In the genomic region with DNA sequence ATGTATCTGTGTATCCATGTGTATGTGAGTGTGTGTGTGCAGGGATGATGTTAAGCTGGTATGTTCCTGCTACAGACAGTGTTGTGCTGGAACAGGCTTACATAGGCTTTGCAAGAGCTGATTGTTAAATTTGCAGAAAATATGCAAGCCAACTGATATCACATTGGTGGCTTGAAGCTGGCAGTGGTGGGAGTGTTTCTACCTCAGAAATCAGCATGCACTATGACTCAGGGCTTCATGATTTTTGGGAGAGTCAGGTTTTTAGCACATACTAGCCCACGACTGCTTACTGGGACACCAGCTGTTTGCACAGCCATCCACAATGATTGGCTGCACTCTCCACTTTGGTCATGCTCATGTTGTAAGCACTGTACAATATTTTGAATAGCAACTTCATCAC, we compare ENCODE assay signal across 17 cellular contexts.
DNase-seq lines count a peak whose midpoint lies in the region; FAIRE-seq lines count a peak whose summit lies in the region.
"Had no signal": no experiment of that assay in that cellular context is flagged by ENCODE, and none has a peak within 500 bp of the region (broad histone marks: within the 10 kb centered on the region; RNA-seq: fewer than 3 reads in every experiment).

No MANE protein-coding gene starts in this region.

- H3K4me2 ChIP-seq in skeletal muscle satellite cell (ENCODE audit: low read length), result peak overlapping the region; percentile 5

- H3K27ac Mint-ChIP-seq in activated T-cell treated with anti-CD3 and anti-CD28 coated beads, Interleukin-2, amount 50 U/mL, for 24 hours, result no peak overlapping the region
- H3K27ac Mint-ChIP-seq: activated CD8-positive, alpha-beta T cell treated with anti-CD3 and anti-CD28 coated beads, Interleukin-2, amount 10 ng/mL, durations not matched to agents 7 days and 5 days; memory B cell; stimulated activated memory B cell treated with anti-CD40 and anti-IgM and Interleukin-4, amounts not matched to agents 10 μg/mL and 1 μg/mL and 100 μg/mL, for 72 hours had no signal

- FAIRE-seq in RCC 7860 (lab: Jason Lieb, UNC), result no peak
- FAIRE-seq: urothelium cell line had no signal

- DNase-seq in HS-5 (ENCODE audit: low read depth) (peak; percentile 13), astrocyte of the hippocampus (ENCODE audit: low read depth, low spot score) (peak; percentile 62), head of caudate nucleus (peak in 31 of 42 donors; percentile 12 to 83 (median 47)), HCEC 1CT (no peak), RCC 7860 (ENCODE audit: low spot score) (no peak)
- no peak for DNase-seq in activated T-cell treated with anti-CD3 and anti-CD28 coated beads, Interleukin-2, amount 50 U/mL, for 24 hours
- DNase-seq: activated CD8-positive, alpha-beta T cell treated with anti-CD3 and anti-CD28 coated beads, Interleukin-2, amount 10 ng/mL, durations not matched to agents 7 days and 5 days; amniotic stem cell; dermis blood vessel endothelial cell; NCI-H1930; NCI-H526; SW 1271 had no signal

- peaks cover 37% of the 10 kb centered on the region for H3K4me1 ChIP-seq in skeletal muscle satellite cell (ENCODE audit: control insufficient read depth, insufficient read depth, low read length)

- H3K27me3 ChIP-seq in skeletal muscle satellite cell (ENCODE audit: control insufficient read depth, insufficient read depth, low read length), result no peaks in the 10 kb centered on the region

- H3K9me3 Mint-ChIP-seq in activated T-cell treated with anti-CD3 and anti-CD28 coated beads, Interleukin-2, amount 50 U/mL, for 24 hours, result no peaks in the 10 kb centered on the region

- no peak overlapping the region for H3K4me3 Mint-ChIP-seq in activated T-cell treated with anti-CD3 and anti-CD28 coated beads, Interleukin-2, amount 50 U/mL, for 24 hours
- H3K4me3 Mint-ChIP-seq: activated CD8-positive, alpha-beta T cell treated with anti-CD3 and anti-CD28 coated beads, Interleukin-2, amount 10 ng/mL, durations not matched to agents 7 days and 5 days; memory B cell; stimulated activated memory B cell treated with anti-CD40 and anti-IgM and Interleukin-4, amounts not matched to agents 10 μg/mL and 1 μg/mL and 100 μg/mL, for 72 hours had no signal

- H3K9ac ChIP-seq in skeletal muscle satellite cell (ENCODE audit: low read depth, low read length), result no peak overlapping the region

- H3K9me3 ChIP-seq in skeletal muscle satellite cell (replicated peaks; ENCODE audit: low read length), result no peaks in the 10 kb centered on the region
- H3K9me3 ChIP-seq: neutrophil had no signal

- intact Hi-C loops in head of caudate nucleus (cut with DNase I), result no loop called here

- H3K4me1 Mint-ChIP-seq in activated T-cell treated with anti-CD3 and anti-CD28 coated beads, Interleukin-2, amount 50 U/mL, for 24 hours (ENCODE audit: low read depth), result no peaks in the 10 kb centered on the region
- H3K4me1 Mint-ChIP-seq: memory B cell; stimulated activated memory B cell treated with anti-CD40 and anti-IgM and Interleukin-4, amounts not matched to agents 10 μg/mL and 1 μg/mL and 100 μg/mL, for 72 hours had no signal

- H3K27me3 Mint-ChIP-seq in activated T-cell treated with anti-CD3 and anti-CD28 coated beads, Interleukin-2, amount 50 U/mL, for 24 hours, result no peaks in the 10 kb centered on the region
- H3K27me3 Mint-ChIP-seq: memory B cell; stimulated activated memory B cell treated with anti-CD40 and anti-IgM and Interleukin-4, amounts not matched to agents 10 μg/mL and 1 μg/mL and 100 μg/mL, for 72 hours had no signal

- H3K4me3 ChIP-seq in skeletal muscle satellite cell (ENCODE audit: low read length), result no peak overlapping the region

- H3K36me3 ChIP-seq in skeletal muscle satellite cell (ENCODE audit: insufficient read depth, low read length), result no peaks in the 10 kb centered on the region
- H3K36me3 ChIP-seq: neutrophil had no signal

- H3K36me3 Mint-ChIP-seq in activated T-cell treated with anti-CD3 and anti-CD28 coated beads, Interleukin-2, amount 50 U/mL, for 24 hours (ENCODE audit: low read depth), result no peaks in the 10 kb centered on the region
- H3K36me3 Mint-ChIP-seq: memory B cell; stimulated activated memory B cell treated with anti-CD40 and anti-IgM and Interleukin-4, amounts not matched to agents 10 μg/mL and 1 μg/mL and 100 μg/mL, for 72 hours had no signal

Comparison
In these comparisons a context has a peak if more than half of its experiments do, and no peak if none do; other contexts are left out.
1. DNase-seq: peak in HS-5 (single experiment), astrocyte of the hippocampus (single experiment) and head of caudate nucleus (31 of 42); none in activated T-cell treated with anti-CD3 and anti-CD28 coated beads, Interleukin-2, amount 50 U/mL, for 24 hours (single experiment), HCEC 1CT (single experiment) and RCC 7860 (single experiment).